ENCODE assay signal across 8 cellular contexts in genomic region chr7:100088095-100088620, GRCh38. TPM values are rescaled to one million over a fixed set of nuclear protein-coding genes. Genes with fewer than 3 reads are reported as not detected.
A peak's percentile ranks its signal among the peaks of the same experiment; 100 is the strongest.
DNase-seq lines count a peak whose midpoint lies in the region; ATAC-seq and TF ChIP-seq lines count a peak whose summit lies in the region.

No MANE protein-coding gene starts in this region.

- no peak for TF ChIP-seq RAD21 in SK-N-SH (IDR thresholded peaks at IDR 0.05; ENCODE audit: low read length)

- H3K9ac ChIP-seq in SK-N-SH: peak overlapping the region; percentile 87
- peak overlapping the region; percentile 93 for H3K9ac ChIP-seq in skeletal muscle satellite cell (ENCODE audit: low read depth, low read length)

- no peaks in the 10 kb centered on the region for H4K20me1 ChIP-seq in SK-N-SH (ENCODE audit: insufficient read depth)

- H3K9me2 ChIP-seq in SK-N-SH: no peaks in the 10 kb centered on the region

- TF ChIP-seq CTCF in SK-N-SH (IDR thresholded peaks at IDR 0.05) (no peak), fibroblast of villous mesenchyme (IDR thresholded peaks at IDR 0.05; ENCODE audit: insufficient read depth, low read depth, low read length) (no peak)

- H3K36me3 ChIP-seq in SK-N-SH (replicated peaks in 1 of 2; ENCODE audit: control insufficient read depth in 1 of 2, insufficient read depth in 2 of 2, low read length in 1 of 2) (peaks cover 27 to 30% of the 10 kb centered on the region in 2 experiments), skeletal muscle satellite cell (ENCODE audit: insufficient read depth, low read length) (peaks cover 30% of the 10 kb centered on the region)

- peaks cover 66% of the 10 kb centered on the region for H3F3A ChIP-seq in SK-N-SH (replicated peaks; ENCODE audit: insufficient read depth)

- POLR2A ChIA-PET in SK-N-SH (lab: Yijun Ruan, JAX): interaction anchor here (0.7 to 7.5 kb wide), 4 partner anchors 13 to 342 kb away, joined by 3 to 98 read pairs (median 3); partner anchors contain the start of genes AP4M1, MCM7 and MEPCE

- H3K4me1 ChIP-seq in SK-N-SH (ENCODE audit: control insufficient read depth in 1 of 2, insufficient read depth in 2 of 2, low read depth in 1 of 2, low read length in 1 of 2) (peaks cover 18 to 33% of the 10 kb centered on the region in 2 experiments; a peak in 3 of 4 replicates), skeletal muscle satellite cell (ENCODE audit: control insufficient read depth, insufficient read depth, low read length) (peaks cover 38% of the 10 kb centered on the region)

- peak overlapping the region; percentile 84 to 98 for H3K27ac ChIP-seq in SK-N-SH (ENCODE audit: low read depth in 2 of 2, low read length in 1 of 2)

- DNase-seq in SK-N-SH: no peak
- no peak for DNase-seq in fibroblast of villous mesenchyme (ENCODE audit: low read depth)

- H3K9me3 ChIP-seq in SK-N-SH: no peaks in the 10 kb centered on the region
- H3K9me3 ChIP-seq in skeletal muscle satellite cell (replicated peaks; ENCODE audit: low read length): no peaks in the 10 kb centered on the region

- H3K4me3 ChIP-seq in SK-N-SH (ENCODE audit: low read depth in 2 of 2, low read length in 1 of 2) (peak overlapping the region; percentile 71 to 87), fibroblast of villous mesenchyme (ENCODE audit: low read depth, low read length) (peak overlapping the region; percentile 95), skeletal muscle satellite cell (ENCODE audit: low read length) (peak overlapping the region; percentile 88)

- peak overlapping the region; percentile 64; the same call in 1 of the 2 replicates for H2AFZ ChIP-seq in SK-N-SH (ENCODE audit: low read depth)

- CTCF ChIA-PET in SK-N-SH (lab: Yijun Ruan, JAX): interaction anchor here (0.8 to 1.0 kb wide), 3 partner anchors 45 to 159 kb away, joined by 3 to 4 read pairs (median 3); partner anchors contain the start of gene GJC3

- H3K27me3 ChIP-seq in SK-N-SH (ENCODE audit: insufficient read depth) (no peaks in the 10 kb centered on the region), skeletal muscle satellite cell (ENCODE audit: control insufficient read depth, insufficient read depth, low read length) (no peaks in the 10 kb centered on the region)

- ATAC-seq in GM21381 (IDR thresholded peaks at IDR 0.05; ENCODE audit: unreplicated experiment): peak; percentile 4
- no peak for ATAC-seq in HG03108 (IDR thresholded peaks at IDR 0.05; ENCODE audit: unreplicated experiment)
- no peak for ATAC-seq in GM19467 (IDR thresholded peaks at IDR 0.05; ENCODE audit: unreplicated experiment)
- no peak for ATAC-seq in HG03139 (IDR thresholded peaks at IDR 0.05; ENCODE audit: unreplicated experiment)
- no peak for ATAC-seq in HG03469 (IDR thresholded peaks at IDR 0.05; ENCODE audit: unreplicated experiment)

- TF ChIP-seq EP300 in SK-N-SH (IDR thresholded peaks at IDR 0.05; ENCODE audit: borderline replicate concordance in 1 of 2, low read depth in 1 of 2, low read length in 1 of 2): no peak

- H3K4me2 ChIP-seq in SK-N-SH (peak overlapping the region; percentile 93), skeletal muscle satellite cell (ENCODE audit: low read length) (peak overlapping the region; percentile 85)

- peaks cover 47% of the 10 kb centered on the region for H3K79me2 ChIP-seq in SK-N-SH (ENCODE audit: insufficient read depth)

- WGBS in SK-N-SH (ENCODE audit: low lambda C conversion rate): 93% methylated on average over 11 of the region's 11 CpGs

TF ChIP-seq in SK-N-SH, 30 proteins besides CTCF, POLR2A, EP300 and RAD21 (continues in another document):
- TF ChIP-seq NFIC (IDR thresholded peaks at IDR 0.05; ENCODE audit: borderline replicate concordance) (no peak), REST (IDR thresholded peaks at IDR 0.05; ENCODE audit: low read depth, low read length) (no peak), SIN3A (IDR thresholded peaks at IDR 0.05; ENCODE audit: borderline replicate concordance, low read depth, low read length) (no peak), RCOR1 (IDR thresholded peaks at IDR 0.05; ENCODE audit: low read length) (no peak), RFX5 (IDR thresholded peaks at IDR 0.05; ENCODE audit: low read length) (no peak), JUND (IDR thresholded peaks at IDR 0.05) (no peak), SMC3 (IDR thresholded peaks at IDR 0.05; ENCODE audit: low read depth, low read length) (no peak), ZBTB33 (IDR thresholded peaks at IDR 0.05; ENCODE audit: borderline replicate concordance, low read depth) (no peak), FOXM1 (IDR thresholded peaks at IDR 0.05; ENCODE audit: low read depth) (no peak), GABPA (IDR thresholded peaks at IDR 0.05; ENCODE audit: low read depth) (no peak)
- TF ChIP-seq, protein P1, sequence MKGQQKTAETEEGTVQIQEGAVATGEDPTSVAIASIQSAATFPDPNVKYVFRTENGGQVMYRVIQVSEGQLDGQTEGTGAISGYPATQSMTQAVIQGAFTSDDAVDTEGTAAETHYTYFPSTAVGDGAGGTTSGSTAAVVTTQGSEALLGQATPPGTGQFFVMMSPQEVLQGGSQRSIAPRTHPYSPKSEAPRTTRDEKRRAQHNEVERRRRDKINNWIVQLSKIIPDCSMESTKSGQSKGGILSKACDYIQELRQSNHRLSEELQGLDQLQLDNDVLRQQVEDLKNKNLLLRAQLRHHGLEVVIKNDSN (IDR thresholded peaks at IDR 0.05; ENCODE audit: borderline replicate concordance, low read depth): no peak

RNA-seq across cellular contexts. Expression of gene COPS6, which starts 0.6 kb away (rescaled TPM):
- polyA plus RNA-seq in SK-N-SH (2012; rRNA removed): 413 and 435 TPM in 2 replicates
- polyA plus RNA-seq in SK-N-SH (2012; cell fraction: cytosol; rRNA removed): 340 and 388 TPM in 2 replicates
- 259 and 284 TPM in 2 replicates for polyA plus RNA-seq in SK-N-SH (2012; cell fraction: nucleus; rRNA removed)
- total RNA-seq in fibroblast of villous mesenchyme: 104 and 113 TPM in 2 replicates
- total RNA-seq in skeletal muscle satellite cell (2012; rRNA removed): 65.4 and 72.5 TPM in 2 replicates

RNA-seq across cellular contexts. Expression of gene ZNF3, which starts 6.6 kb away (rescaled TPM):
- polyA plus RNA-seq in SK-N-SH (2012; rRNA removed): 30.5 and 45.2 TPM in 2 replicates
- polyA plus RNA-seq in SK-N-SH (2012; cell fraction: cytosol; rRNA removed): 20.6 and 23.4 TPM in 2 replicates
- polyA plus RNA-seq in SK-N-SH (2012; cell fraction: nucleus; rRNA removed): 141 and 204 TPM in 2 replicates
- 32.2 and 32.8 TPM in 2 replicates for total RNA-seq in fibroblast of villous mesenchyme
- 12.7 and 17.7 TPM in 2 replicates for total RNA-seq in skeletal muscle satellite cell (2012; rRNA removed)

RNA-seq across cellular contexts. Expression of gene MCM7, which starts 13.0 kb away (rescaled TPM):
- polyA plus RNA-seq in SK-N-SH (2012; rRNA removed): 235 and 241 TPM in 2 replicates
- polyA plus RNA-seq in SK-N-SH (2012; cell fraction: cytosol; rRNA removed): 104 and 136 TPM in 2 replicates
- polyA plus RNA-seq in SK-N-SH (2012; cell fraction: nucleus; rRNA removed): 652 and 744 TPM in 2 replicates
- 73.8 and 77.7 TPM in 2 replicates for total RNA-seq in fibroblast of villous mesenchyme
- 76.0 and 79.9 TPM in 2 replicates for total RNA-seq in skeletal muscle satellite cell (2012; rRNA removed)

RNA-seq across cellular contexts. Expression of gene AP4M1, which starts 13.3 kb away (rescaled TPM):
- 35.0 and 39.2 TPM in 2 replicates for polyA plus RNA-seq in SK-N-SH (2012; rRNA removed)
- polyA plus RNA-seq in SK-N-SH (2012; cell fraction: cytosol; rRNA removed): 22.7 and 25.0 TPM in 2 replicates
- polyA plus RNA-seq in SK-N-SH (2012; cell fraction: nucleus; rRNA removed): 110 and 133 TPM in 2 replicates
- total RNA-seq in fibroblast of villous mesenchyme: 16.1 and 16.4 TPM in 2 replicates
- 8.4 and 14.2 TPM in 2 replicates for total RNA-seq in skeletal muscle satellite cell (2012; rRNA removed)

RNA-seq across cellular contexts. Expression of gene TAF6, which starts 31.0 kb away (rescaled TPM):
- 31.7 and 70.5 TPM in 2 replicates for polyA plus RNA-seq in SK-N-SH (2012; rRNA removed)
- polyA plus RNA-seq in SK-N-SH (2012; cell fraction: cytosol; rRNA removed): 27.8 and 39.3 TPM in 2 replicates
- polyA plus RNA-seq in SK-N-SH (2012; cell fraction: nucleus; rRNA removed): 97.8 and 115 TPM in 2 replicates
- 50.9 and 54.4 TPM in 2 replicates for total RNA-seq in fibroblast of villous mesenchyme
- 31.2 and 39.0 TPM in 2 replicates for total RNA-seq in skeletal muscle satellite cell (2012; rRNA removed)
